Comparison of ENCODE assay signal across 21 cellular contexts in the genomic region with DNA sequence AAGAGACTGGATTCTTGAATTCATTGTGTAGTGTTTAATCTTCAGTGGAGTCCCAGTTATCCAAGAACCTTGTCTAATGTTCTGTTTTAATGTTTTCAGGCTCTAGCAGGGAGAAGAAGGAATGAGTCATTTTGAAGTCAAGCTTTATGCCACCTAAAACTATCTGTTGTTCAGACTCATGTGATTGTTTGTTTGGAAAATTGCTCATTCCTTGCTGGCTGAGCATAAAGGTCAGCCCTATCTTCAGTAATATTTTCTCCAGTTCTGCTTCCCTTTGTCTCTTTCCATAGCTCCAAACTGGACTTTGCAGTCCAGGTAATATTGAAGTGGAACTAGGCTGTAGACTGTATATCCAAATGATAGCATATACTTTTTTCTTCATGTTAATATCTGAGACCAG. TPM values are rescaled to one million over a fixed set of nuclear protein-coding genes. Genes with fewer than 3 reads are reported as not detected.
"Had no signal": no experiment of that assay in that cellular context is flagged by ENCODE, and none has a peak within 500 bp of the region (broad histone marks: within the 10 kb centered on the region; RNA-seq: fewer than 3 reads in every experiment).

No MANE protein-coding gene starts in this region.

- H3K9me3 ChIP-seq: left lung, mucosa of descending colon had no signal

- H3K27ac Mint-ChIP-seq: activated CD8-positive, alpha-beta T cell treated with anti-CD3 and anti-CD28 coated beads, Interleukin-2, amount 10 ng/mL, durations not matched to agents 7 days and 5 days; activated naive CD4-positive, alpha-beta T cell treated with anti-CD3 and anti-CD28 coated beads, Interleukin-2, amount 50 U/mL, for 72 hours; endodermal cell; naive thymus-derived CD8-positive, alpha-beta T cell; stimulated activated memory B cell treated with anti-CD40 and anti-IgM and Interleukin-4, amounts not matched to agents 10 μg/mL and 1 μg/mL and 100 μg/mL, for 72 hours; T-helper 17 cell; WTC11 had no signal

- H3K79me2 ChIP-seq: parathyroid adenoma had no signal

- H3K4me3 Mint-ChIP-seq: activated CD8-positive, alpha-beta T cell treated with anti-CD3 and anti-CD28 coated beads, Interleukin-2, amount 10 ng/mL, durations not matched to agents 7 days and 5 days; endodermal cell; naive thymus-derived CD8-positive, alpha-beta T cell; stimulated activated memory B cell treated with anti-CD40 and anti-IgM and Interleukin-4, amounts not matched to agents 10 μg/mL and 1 μg/mL and 100 μg/mL, for 72 hours; T-helper 17 cell; WTC11 had no signal

- H3K27ac ChIP-seq: brain microvascular endothelial cell, left lung, parathyroid adenoma had no signal

- H3K9me3 Mint-ChIP-seq: endodermal cell, WTC11 had no signal

- H3K36me3 Mint-ChIP-seq: activated naive CD4-positive, alpha-beta T cell treated with anti-CD3 and anti-CD28 coated beads, Interleukin-2, amount 50 U/mL, for 72 hours; naive thymus-derived CD8-positive, alpha-beta T cell; stimulated activated memory B cell treated with anti-CD40 and anti-IgM and Interleukin-4, amounts not matched to agents 10 μg/mL and 1 μg/mL and 100 μg/mL, for 72 hours; WTC11 had no signal

- H3K36me3 ChIP-seq: brain microvascular endothelial cell, left lung had no signal

- H3K27me3 Mint-ChIP-seq: naive thymus-derived CD8-positive, alpha-beta T cell; stimulated activated memory B cell treated with anti-CD40 and anti-IgM and Interleukin-4, amounts not matched to agents 10 μg/mL and 1 μg/mL and 100 μg/mL, for 72 hours; T-helper 17 cell had no signal

- H2AFZ ChIP-seq: parathyroid adenoma had no signal

- H3K27me3 ChIP-seq: brain microvascular endothelial cell, left lung had no signal

- DNase-seq: activated CD4-positive, alpha-beta T cell treated with anti-CD3 and anti-CD28 coated beads for 4 hours; activated CD8-positive, alpha-beta memory T cell treated with anti-CD3 and anti-CD28 coated beads, Interleukin-2, amount 50 U/mL, for 4 hours; activated CD8-positive, alpha-beta T cell treated with anti-CD3 and anti-CD28 coated beads, Interleukin-2, amount 10 ng/mL, durations not matched to agents 7 days and 5 days; activated gamma-delta T cell; activated T-cell treated with anti-CD3 and anti-CD28 coated beads, Interleukin-2, amount 50 U/mL, for 48 hours; amniotic stem cell; brain microvascular endothelial cell; endodermal cell; left lung; mucosa of descending colon; naive thymus-derived CD8-positive, alpha-beta T cell; stimulated activated CD4-positive, alpha-beta T cell treated with anti-CD3 and anti-CD28 coated beads, Interleukin-2, amount 100 ng/mL, for 48 hours; T-helper 17 cell had no signal

- H3K9ac ChIP-seq: parathyroid adenoma had no signal

- H3K4me3 ChIP-seq: left lung, mucosa of descending colon had no signal

- H3K4me1 ChIP-seq: left lung, parathyroid adenoma had no signal

- H3K4me1 Mint-ChIP-seq: naive thymus-derived CD8-positive, alpha-beta T cell; stimulated activated memory B cell treated with anti-CD40 and anti-IgM and Interleukin-4, amounts not matched to agents 10 μg/mL and 1 μg/mL and 100 μg/mL, for 72 hours; T-helper 17 cell; WTC11 had no signal

RNA-seq across cellular contexts. Expression of gene CLVS2, which starts 34.3 kb away (rescaled TPM):
- total RNA-seq: activated CD8-positive, alpha-beta T cell treated with anti-CD3 and anti-CD28 coated beads, Interleukin-2, amount 10 ng/mL, durations not matched to agents 7 days and 5 days; activated naive CD4-positive, alpha-beta T cell treated with anti-CD3 and anti-CD28 coated beads, Interleukin-2, amount 50 U/mL, for 72 hours; chondrocyte; dermis microvascular lymphatic vessel endothelial cell; left lung; naive thymus-derived CD8-positive, alpha-beta T cell; T-helper 17 cell had no signal
- polyA plus RNA-seq: esophagus; keratinocyte; naive thymus-derived CD8-positive, alpha-beta T cell had no signal
